Comparison of ENCODE assay signal across 9 cellular contexts in genomic region chr6:132333639-132334516, GRCh38.
DNase-seq lines count a peak whose midpoint lies in the region; ATAC-seq, FAIRE-seq and TF ChIP-seq lines count a peak whose summit lies in the region.
"Had no signal": no experiment of that assay in that cellular context is flagged by ENCODE, and none has a peak within 500 bp of the region (broad histone marks: within the 10 kb centered on the region; RNA-seq: fewer than 3 reads in every experiment).

No MANE protein-coding gene starts in this region.

- H3K9me3 Mint-ChIP-seq in CD8-positive, alpha-beta memory T cell, result no peaks in the 10 kb centered on the region
- H3K9me3 Mint-ChIP-seq in T-helper 2 cell treated with Interferon-gamma antibody and Interleukin-4, amounts not matched to agents 5 μg/mL and 100 μg/mL, for 36 hours, result no peaks in the 10 kb centered on the region

- no peak overlapping the region for H3K4me3 ChIP-seq in fibroblast of the aortic adventitia (ENCODE audit: low read depth, low read length)
- H3K4me3 ChIP-seq in CD8-positive, alpha-beta memory T cell (ENCODE audit: low read length), result no peak overlapping the region

- CTCF ChIA-PET in CD8-positive, alpha-beta memory T cell (lab: Charles Lee), result no interaction called here

- no peaks in the 10 kb centered on the region for H3K27me3 ChIP-seq in CD8-positive, alpha-beta memory T cell (ENCODE audit: insufficient read depth, low read length, poor library complexity, severe bottlenecking)

- POLR2A ChIA-PET in CD8-positive, alpha-beta memory T cell (lab: Charles Lee), result no interaction called here

- no peak overlapping the region for H3K4me3 Mint-ChIP-seq in CD8-positive, alpha-beta memory T cell
- no peak overlapping the region for H3K4me3 Mint-ChIP-seq in T-helper 2 cell treated with Interferon-gamma antibody and Interleukin-4, amounts not matched to agents 5 μg/mL and 100 μg/mL, for 36 hours

- ATAC-seq in HG02884 (IDR thresholded peaks at IDR 0.05; ENCODE audit: unreplicated experiment), result no peak

- DNase-seq in DMS53 treated with DMSO at 0.1 percent for 48 hours (lab: John Stamatoyannopoulos, UW; ENCODE audit: unreplicated experiment) (peak; percentile 80), RCC 7860 (ENCODE audit: low spot score) (peak; percentile 93), fibroblast of the aortic adventitia (ENCODE audit: low read depth) (peak; percentile 86), non-pigmented ciliary epithelial cell (ENCODE audit: low read depth) (peak; percentile 71)
- no peak for DNase-seq in effector CD8-positive, alpha-beta T cell (lab: John Stamatoyannopoulos, UW)
- DNase-seq in CD8-positive, alpha-beta memory T cell, result no peak
- DNase-seq in T-helper 2 cell treated with Interferon-gamma antibody and Interleukin-4, amounts not matched to agents 5 μg/mL and 100 μg/mL, for 36 hours (ENCODE audit: low spot score), result no peak
- DNase-seq: NCI-H524 treated with DMSO at 0.1 percent for 48 hours had no signal

- no peak overlapping the region for H3K27ac ChIP-seq in CD8-positive, alpha-beta memory T cell (ENCODE audit: low read depth, low read length)

- peaks cover 2 to 15% of the 10 kb centered on the region in 2 donors for H3K27me3 Mint-ChIP-seq in CD8-positive, alpha-beta memory T cell
- peaks cover 3% of the 10 kb centered on the region for H3K27me3 Mint-ChIP-seq in T-helper 2 cell treated with Interferon-gamma antibody and Interleukin-4, amounts not matched to agents 5 μg/mL and 100 μg/mL, for 36 hours (ENCODE audit: low read depth)

- H3K36me3 ChIP-seq in CD8-positive, alpha-beta memory T cell (ENCODE audit: insufficient read depth, low read length), result no peaks in the 10 kb centered on the region

- H3K4me1 Mint-ChIP-seq in CD8-positive, alpha-beta memory T cell, result no peaks in the 10 kb centered on the region
- H3K4me1 Mint-ChIP-seq in T-helper 2 cell treated with Interferon-gamma antibody and Interleukin-4, amounts not matched to agents 5 μg/mL and 100 μg/mL, for 36 hours (ENCODE audit: low read depth), result no peaks in the 10 kb centered on the region

- H3K27ac Mint-ChIP-seq in CD8-positive, alpha-beta memory T cell, result no peak overlapping the region
- H3K27ac Mint-ChIP-seq in T-helper 2 cell treated with Interferon-gamma antibody and Interleukin-4, amounts not matched to agents 5 μg/mL and 100 μg/mL, for 36 hours, result no peak overlapping the region

- FAIRE-seq in RCC 7860 (lab: Jason Lieb, UNC), result peak; percentile 96

- no peaks in the 10 kb centered on the region for H3K9me3 ChIP-seq in CD8-positive, alpha-beta memory T cell (ENCODE audit: low read length)

- no peaks in the 10 kb centered on the region for H3K4me1 ChIP-seq in CD8-positive, alpha-beta memory T cell (ENCODE audit: insufficient read depth, low read length)

- no peak for TF ChIP-seq CTCF in fibroblast of the aortic adventitia (IDR thresholded peaks at IDR 0.05; ENCODE audit: insufficient read depth, low read length)

- H3K36me3 Mint-ChIP-seq in CD8-positive, alpha-beta memory T cell, result no peaks in the 10 kb centered on the region
- no peaks in the 10 kb centered on the region for H3K36me3 Mint-ChIP-seq in T-helper 2 cell treated with Interferon-gamma antibody and Interleukin-4, amounts not matched to agents 5 μg/mL and 100 μg/mL, for 36 hours (ENCODE audit: low read depth)

Comparison
In these comparisons a context has a peak if more than half of its experiments do, and no peak if none do; other contexts are left out.
1. DNase-seq: peak in DMS53 treated with DMSO at 0.1 percent for 48 hours (single experiment), RCC 7860 (single experiment), fibroblast of the aortic adventitia (single experiment) and non-pigmented ciliary epithelial cell (single experiment); none in effector CD8-positive, alpha-beta T cell (single experiment), CD8-positive, alpha-beta memory T cell (0 of 5) and T-helper 2 cell treated with Interferon-gamma antibody and Interleukin-4, amounts not matched to agents 5 μg/mL and 100 μg/mL, for 36 hours (single experiment).